9 cellular contexts compared by ENCODE assay signal in genomic region chr1:37479255-37480124, GRCh38. TPM values are rescaled to one million over a fixed set of nuclear protein-coding genes. Genes with fewer than 3 reads are reported as not detected.
DNase-seq lines count a peak whose midpoint lies in the region; ATAC-seq and TF ChIP-seq lines count a peak whose summit lies in the region.
"Had no signal": no experiment of that assay in that cellular context is flagged by ENCODE, and none has a peak within 500 bp of the region (broad histone marks: within the 10 kb centered on the region; RNA-seq: fewer than 3 reads in every experiment).

No MANE protein-coding gene starts in this region.

- TF ChIP-seq CTCF in sigmoid colon (IDR thresholded peaks at IDR 0.05) = no peak

- ATAC-seq in HG03108 (IDR thresholded peaks at IDR 0.05; ENCODE audit: unreplicated experiment) = peak; percentile 25
- peak; percentile 49 for ATAC-seq in Right ventricle myocardium inferior

- peak overlapping the region; percentile 5 to 46 (median 37) for H3K4me3 ChIP-seq in sigmoid colon

- no peaks in the 10 kb centered on the region for H3K27me3 ChIP-seq in sigmoid colon

- DNase-seq in RPMI7951 (ENCODE audit: low read depth) = peak; percentile 88
- peak; percentile 80 for DNase-seq in activated gamma-delta T cell (lab: John Stamatoyannopoulos, UW)
- DNase-seq in Right ventricle myocardium inferior (ENCODE audit: missing footprints) = peak; percentile 91
- DNase-seq in sigmoid colon = peak; percentile 93
- no peak for DNase-seq in cerebellar nuclear complex (lab: John Stamatoyannopoulos, UW)
- no peak for DNase-seq in NCI-H1092 (lab: John Stamatoyannopoulos, UW)

- H3K9me3 ChIP-seq in sigmoid colon = no peaks in the 10 kb centered on the region

- peaks cover 0 to 58% (median 57%) of the 10 kb centered on the region in 4 donors for H3K4me1 ChIP-seq in sigmoid colon

- TF ChIP-seq POLR2A in GM10847 (IDR thresholded peaks at IDR 0.05; ENCODE audit: extremely low read depth, insufficient read length) (peak; percentile 31), sigmoid colon (IDR thresholded peaks at IDR 0.05) (no peak)

- intact Hi-C loops in Right ventricle myocardium inferior (cut with DNase I) = loop anchor here (10.0 kb wide), 1 partner anchor 75 kb away; the partner anchor contains the start of genes DNALI1 and SNIP1
- intact Hi-C loops in sigmoid colon (cut with DNase I) = loop anchor here (10.0 kb wide), 1 partner anchor 525 kb away; the partner anchor contains the start of gene FHL3

- peaks cover 17 to 51% (median 44%) of the 10 kb centered on the region in 4 donors for H3K36me3 ChIP-seq in sigmoid colon

- peak in 2 of 4 donors; percentile 38 to 89 for TF ChIP-seq EP300 in sigmoid colon (IDR thresholded peaks at IDR 0.05)

- peak overlapping the region; percentile 94 to 99 (median 96) for H3K27ac ChIP-seq in sigmoid colon

- 1 to 8% methylated on average over 22 of the region's 22 CpGs for WGBS in sigmoid colon, 2 donors

RNA-seq across cellular contexts. Expression of gene ZC3H12A, which starts 5.1 kb away (rescaled TPM):
- 4.6 and 7.3 TPM in 2 replicates for total RNA-seq in RPMI7951 (2014; rRNA removed; shearing (Covaris generic))
- total RNA-seq in Right ventricle myocardium inferior (4.3 TPM), sigmoid colon (10 to 100 TPM in 1 of 4 donors, 1 to 10 TPM in 3; 7.4 to 25.8 (median 8.5) TPM)
- polyA plus RNA-seq in sigmoid colon = 10 to 100 TPM; 14.4 to 72.4 (median 15.3) TPM
- polyA plus RNA-seq: neural cell had no signal

RNA-seq across cellular contexts. Expression of gene MEAF6, which starts 35.1 kb away (rescaled TPM):
- total RNA-seq in RPMI7951 (2014; rRNA removed; shearing (Covaris generic)) = 85.5 and 91.0 TPM in 2 replicates
- total RNA-seq in Right ventricle myocardium inferior (35.9 TPM), sigmoid colon (10 to 100 TPM; 64.0 to 84.5 (median 79.9) TPM)
- 10 to 100 TPM; 43.0 to 51.6 (median 50.5) TPM for polyA plus RNA-seq in sigmoid colon

Comparison
In these comparisons a context has a peak if more than half of its experiments do, and no peak if none do; other contexts are left out.
1. DNase-seq: peak in RPMI7951 (single experiment), activated gamma-delta T cell (single experiment), Right ventricle myocardium inferior (single experiment) and sigmoid colon (single experiment); none in cerebellar nuclear complex (0 of 2) and NCI-H1092 (single experiment).